In genomic region chr3:39668420-39668819, GRCh38 we compare ENCODE assay signal across 8 cellular contexts.
DNase-seq lines count a peak whose midpoint lies in the region; ATAC-seq and TF ChIP-seq lines count a peak whose summit lies in the region.

No MANE protein-coding gene starts in this region.

- ATAC-seq in left lung (peak; percentile 73), GM18505 (IDR thresholded peaks at IDR 0.05; ENCODE audit: unreplicated experiment) (no peak), HG03457 (IDR thresholded peaks at IDR 0.05; ENCODE audit: unreplicated experiment) (no peak)

- peak; percentile 66 for TF ChIP-seq CTCF in astrocyte of the spinal cord (IDR thresholded peaks at IDR 0.05; ENCODE audit: low read depth, low read length)
- peak; percentile 36 to 44 for TF ChIP-seq CTCF in left lung (IDR thresholded peaks at IDR 0.05)
- no peak for TF ChIP-seq CTCF in vagina (IDR thresholded peaks at IDR 0.05)

- H3K27ac ChIP-seq in left lung (no peak overlapping the region), vagina (no peak overlapping the region)

- DNase-seq in ELF-1 (ENCODE audit: low read depth, low spot score) = peak; percentile 17
- DNase-seq in HAP-1 (ENCODE audit: low spot score in 2 of 2) = peak; percentile 39 to 59
- peak; percentile 3 for DNase-seq in NCI-H2171 (lab: John Stamatoyannopoulos, UW)
- peak; percentile 37 for DNase-seq in astrocyte of the spinal cord (ENCODE audit: low read depth, low spot score)
- DNase-seq in left lung = no peak
- DNase-seq in vagina (ENCODE audit: extremely low spot score in 2 of 2) = no peak

- peaks cover 6% of the 10 kb centered on the region for H3K27me3 ChIP-seq in HAP-1 (ENCODE audit: low read depth)
- H3K27me3 ChIP-seq in left lung = no peaks in the 10 kb centered on the region
- no peaks in the 10 kb centered on the region for H3K27me3 ChIP-seq in vagina

- intact Hi-C loops in left lung (cut with DNase I) = no loop called here
- intact Hi-C loops in vagina (cut with DNase I) = no loop called here

- in situ Hi-C loops in HAP-1 (cut with MboI; ENCODE audit: low sequenced_read_pairs) (no loop called here), astrocyte of the spinal cord (cut with HindIII; ENCODE audit: low sequenced_read_pairs) (no loop called here)

- H3K36me3 ChIP-seq in HAP-1 (replicated peaks) (no peaks in the 10 kb centered on the region), left lung (no peaks in the 10 kb centered on the region), vagina (no peaks in the 10 kb centered on the region)

- TF ChIP-seq POLR2A in GM18505 (IDR thresholded peaks at IDR 0.05; ENCODE audit: borderline replicate concordance, extremely low read depth, insufficient read depth, insufficient read length) = no peak
- no peak for TF ChIP-seq POLR2A in vagina (IDR thresholded peaks at IDR 0.05)

- H3K4me1 ChIP-seq in HAP-1 (no peaks in the 10 kb centered on the region), left lung (no peaks in the 10 kb centered on the region), vagina (no peaks in the 10 kb centered on the region)

- no peaks in the 10 kb centered on the region for H3K9me3 ChIP-seq in HAP-1
- no peaks in the 10 kb centered on the region for H3K9me3 ChIP-seq in left lung
- no peaks in the 10 kb centered on the region for H3K9me3 ChIP-seq in vagina

- H3K4me3 ChIP-seq in HAP-1 = no peak overlapping the region
- no peak overlapping the region for H3K4me3 ChIP-seq in astrocyte of the spinal cord (ENCODE audit: low read depth, low read length)
- no peak overlapping the region for H3K4me3 ChIP-seq in left lung
- no peak overlapping the region for H3K4me3 ChIP-seq in vagina

Comparison
In these comparisons a context has a peak if more than half of its experiments do, and no peak if none do; other contexts are left out.
1. DNase-seq: peak in ELF-1 (single experiment), HAP-1 (2 of 2), NCI-H2171 (single experiment) and astrocyte of the spinal cord (single experiment); none in left lung (0 of 2) and vagina (0 of 2).
2. CTCF ChIP-seq: peak in astrocyte of the spinal cord (single experiment) and left lung (2 of 2); none in vagina (0 of 3).